In the genomic region with DNA sequence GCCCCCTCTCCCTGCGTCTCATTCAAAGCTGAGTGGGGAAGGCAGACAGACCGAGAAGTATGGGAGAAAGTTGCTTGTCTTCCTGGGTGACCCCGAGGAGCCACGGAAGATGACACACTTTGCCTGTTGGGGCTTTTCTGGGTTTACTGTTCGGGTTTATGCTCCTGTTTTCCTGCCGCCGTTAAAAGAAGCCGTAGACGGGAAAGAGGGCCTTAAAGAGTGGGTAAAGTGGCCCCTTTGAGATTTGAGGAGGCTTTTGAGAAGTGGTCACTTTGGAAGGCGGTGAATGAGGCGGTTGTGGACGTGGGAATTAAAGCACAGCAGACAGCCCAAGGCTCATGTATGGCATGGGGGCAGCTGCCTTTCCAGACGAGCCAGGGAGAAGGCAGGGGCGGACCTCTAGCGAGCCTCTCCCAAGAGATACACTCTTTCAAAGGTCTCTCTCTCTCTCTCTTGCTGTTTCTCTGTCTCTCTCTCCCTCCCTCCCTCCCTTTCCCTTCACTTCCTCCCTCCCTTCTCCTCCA, we compare ENCODE assay signal across 8 cellular contexts. TPM values are rescaled to one million over a fixed set of nuclear protein-coding genes. Genes with fewer than 3 reads are reported as not detected.
DNase-seq lines count a peak whose midpoint lies in the region; ATAC-seq and TF ChIP-seq lines count a peak whose summit lies in the region.

No MANE protein-coding gene starts in this region.

- POLR2A ChIA-PET in activated CD8-positive, alpha-beta T cell treated with anti-CD3 and anti-CD28 coated beads for 36 hours (lab: Charles Lee): no interaction called here

- peaks cover 44% of the 10 kb centered on the region for H3K27me3 Mint-ChIP-seq in activated CD8-positive, alpha-beta T cell treated with anti-CD3 and anti-CD28 coated beads for 36 hours

- peak overlapping the region; percentile 16 for H3K27ac ChIP-seq in cardiac muscle cell
- H3K27ac ChIP-seq in rectal smooth muscle tissue (ENCODE audit: low read depth, low read length): peak overlapping the region; percentile 82

- peaks cover 9% of the 10 kb centered on the region for H3K4me1 Mint-ChIP-seq in activated CD8-positive, alpha-beta T cell treated with anti-CD3 and anti-CD28 coated beads for 36 hours (ENCODE audit: low read depth)

- H3K9me3 Mint-ChIP-seq in activated CD8-positive, alpha-beta T cell treated with anti-CD3 and anti-CD28 coated beads for 36 hours: no peaks in the 10 kb centered on the region

- ATAC-seq in GM19395 (IDR thresholded peaks at IDR 0.05; ENCODE audit: unreplicated experiment) (peak; percentile 41), HG03520 (IDR thresholded peaks at IDR 0.05; ENCODE audit: unreplicated experiment) (peak; percentile 22)
- no peak for ATAC-seq in activated CD8-positive, alpha-beta T cell treated with anti-CD3 and anti-CD28 coated beads for 36 hours

- H3K4me1 ChIP-seq in cardiac muscle cell (ENCODE audit: low read depth) (peaks cover 5% of the 10 kb centered on the region), rectal smooth muscle tissue (ENCODE audit: control insufficient read depth, insufficient read depth, low read length) (peaks cover 7% of the 10 kb centered on the region)

- intact Hi-C loops in activated CD8-positive, alpha-beta T cell treated with anti-CD3 and anti-CD28 coated beads for 36 hours (cut with micrococcal nuclease): no loop called here
- intact Hi-C loops in posterior vena cava (cut with DNase I): loop anchor here (5.0 to 10.0 kb wide), 4 partner anchors 189 to 559 kb away; no protein-coding TSS in a partner anchor

- H3K36me3 ChIP-seq in cardiac muscle cell (no peaks in the 10 kb centered on the region), rectal smooth muscle tissue (ENCODE audit: control insufficient read depth, insufficient read depth, low read length) (no peaks in the 10 kb centered on the region)

- no peak overlapping the region for H3K9ac ChIP-seq in rectal smooth muscle tissue (ENCODE audit: low read length)

- H3K36me3 Mint-ChIP-seq in activated CD8-positive, alpha-beta T cell treated with anti-CD3 and anti-CD28 coated beads for 36 hours (ENCODE audit: low read depth): no peaks in the 10 kb centered on the region

- DNase-seq in COLO668 (lab: John Stamatoyannopoulos, UW; ENCODE audit: unreplicated experiment): peak; percentile 60
- DNase-seq in activated CD8-positive, alpha-beta T cell treated with anti-CD3 and anti-CD28 coated beads for 36 hours: no peak
- peak; percentile 40 to 48 for DNase-seq in cardiac muscle cell (ENCODE audit: low read depth in 1 of 2, low spot score in 1 of 2)
- DNase-seq in NCI-H2171 treated with DMSO at 0.1 percent for 48 hours (lab: John Stamatoyannopoulos, UW): no peak
- DNase-seq in posterior vena cava (ENCODE audit: low spot score): no peak

- H3K27ac Mint-ChIP-seq in activated CD8-positive, alpha-beta T cell treated with anti-CD3 and anti-CD28 coated beads for 36 hours: peak overlapping the region; percentile 20

- no peaks in the 10 kb centered on the region for H3K9me3 ChIP-seq in cardiac muscle cell (ENCODE audit: low read depth)

- H3K4me3 ChIP-seq in cardiac muscle cell: peak overlapping the region; percentile 75
- H3K4me3 ChIP-seq in rectal smooth muscle tissue (ENCODE audit: low read length): peak overlapping the region; percentile 77

- H3K27me3 ChIP-seq in cardiac muscle cell: peaks cover 15% of the 10 kb centered on the region
- H3K27me3 ChIP-seq in rectal smooth muscle tissue (ENCODE audit: control insufficient read depth, insufficient read depth, low read length): no peaks in the 10 kb centered on the region

- CTCF ChIA-PET in activated CD8-positive, alpha-beta T cell treated with anti-CD3 and anti-CD28 coated beads for 36 hours (lab: Charles Lee): interaction anchor here (3.5 to 5.5 kb wide), 2 partner anchors 9 to 13 kb away, joined by 18 to 31 read pairs; no protein-coding TSS in a partner anchor

- peak overlapping the region; percentile 70 for H3K4me3 Mint-ChIP-seq in activated CD8-positive, alpha-beta T cell treated with anti-CD3 and anti-CD28 coated beads for 36 hours

- no peak for TF ChIP-seq CTCF in activated CD8-positive, alpha-beta T cell treated with anti-CD3 and anti-CD28 coated beads for 36 hours (IDR thresholded peaks at IDR 0.05)
- no peak for TF ChIP-seq CTCF in cardiac muscle cell (IDR thresholded peaks at IDR 0.05; ENCODE audit: low read depth, low read length)

RNA-seq across cellular contexts. Expression of gene LHFPL6, which starts 0.5 kb away (rescaled TPM):
- total RNA-seq in activated CD8-positive, alpha-beta T cell treated with anti-CD3 and anti-CD28 coated beads for 36 hours: under 1 TPM; 0.60 to 0.74 TPM
- total RNA-seq in cardiac muscle cell (10.0 and 10.6 TPM in 2 replicates), posterior vena cava (100 to 1,000 TPM; 206 to 213 TPM)
- polyA plus RNA-seq in cardiac muscle cell: 13.5 and 19.2 TPM in 2 replicates

RNA-seq across cellular contexts. Expression of gene COG6, which starts 52.0 kb away (rescaled TPM):
- 10 to 100 TPM; 25.5 to 26.4 TPM for total RNA-seq in activated CD8-positive, alpha-beta T cell treated with anti-CD3 and anti-CD28 coated beads for 36 hours
- total RNA-seq in cardiac muscle cell (33.5 and 52.6 TPM in 2 replicates), posterior vena cava (10 to 100 TPM; 47.7 to 54.4 TPM)
- 21.3 and 29.5 TPM in 2 replicates for polyA plus RNA-seq in cardiac muscle cell

Comparison
In these comparisons a context has a peak if more than half of its experiments do, and no peak if none do; other contexts are left out.
1. DNase-seq: peak in COLO668 (single experiment) and cardiac muscle cell (2 of 2); none in activated CD8-positive, alpha-beta T cell treated with anti-CD3 and anti-CD28 coated beads for 36 hours (single experiment), NCI-H2171 treated with DMSO at 0.1 percent for 48 hours (single experiment) and posterior vena cava (single experiment).
2. RNA of gene LHFPL6, which starts 0.5 kb away (total RNA-seq): 206 to 213 TPM in posterior vena cava; 10.0 to 10.6 TPM in cardiac muscle cell and 0.60 to 0.74 TPM in activated CD8-positive, alpha-beta T cell treated with anti-CD3 and anti-CD28 coated beads for 36 hours; every median in the first group is over 10 times any median in the second.